9 cellular contexts compared by ENCODE assay signal in genomic region chr5:168409601-168410458, GRCh38.
A peak's percentile ranks its signal among the peaks of the same experiment; 100 is the strongest.
DNase-seq lines count a peak whose midpoint lies in the region; FAIRE-seq and TF ChIP-seq lines count a peak whose summit lies in the region.
"Had no signal": no experiment of that assay in that cellular context is flagged by ENCODE, and none has a peak within 500 bp of the region (broad histone marks: within the 10 kb centered on the region; RNA-seq: fewer than 3 reads in every experiment).

No MANE protein-coding gene starts in this region.

- no peaks in the 10 kb centered on the region for H3K79me2 ChIP-seq in mammary epithelial cell (ENCODE audit: insufficient read depth, low read length)

- FAIRE-seq in RCC 7860 (lab: Jason Lieb, UNC) (peak; percentile 93), D721Med (lab: Jason Lieb, UNC) (no peak)
- FAIRE-seq: pancreas had no signal

- intact Hi-C loops in mammary epithelial cell (cut with micrococcal nuclease) (no loop called here), stomach (cut with DNase I; ENCODE audit: low total_unique reads) (no loop called here)

- in situ Hi-C loops in mammary epithelial cell (cut with MboI; ENCODE audit: low sequenced_read_pairs in 2 of 2) = loop anchor here (10.0 kb wide), 1 partner anchor 135 kb away; no protein-coding TSS in a partner anchor

- peak overlapping the region; percentile 68 for H3K4me2 ChIP-seq in mammary epithelial cell (ENCODE audit: insufficient read depth, low read depth, low read length)

- 3% methylated on average over 17 of the region's 17 CpGs for WGBS in mammary epithelial cell (ENCODE audit: low coverage, missing lambda C conversion rate)
- WGBS in stomach, 5 donors = 52 to 78% (median 67%) methylated on average over 17 of the region's 17 CpGs

- CTCF ChIA-PET in mammary epithelial cell (lab: Charles Lee; ENCODE audit: low non-redundant PET) = no interaction called here

- H3K9ac ChIP-seq in mammary epithelial cell (ENCODE audit: insufficient read depth, low read length) = peak overlapping the region; percentile 41

- H3K36me3 ChIP-seq in mammary epithelial cell (ENCODE audit: insufficient read depth, low read length) = no peaks in the 10 kb centered on the region
- peaks cover 0 to 73% (median 53%) of the 10 kb centered on the region in 4 donors for H3K36me3 ChIP-seq in stomach

- dilution Hi-C loops in mammary epithelial cell (cut with HindIII; ENCODE audit: low sequenced_read_pairs) = loop anchor here (5.0 kb wide), 3 partner anchors 47 to 138 kb away; no protein-coding TSS in a partner anchor

- DNase-seq in stimulated activated CD4-positive, alpha-beta T cell treated with anti-CD3 and anti-CD28 coated beads, Interleukin-15, amount 100 ng/mL, for 24 hours = peak; percentile 67
- no peak for DNase-seq in stimulated activated CD4-positive, alpha-beta T cell treated with anti-CD3 and anti-CD28 coated beads, Interleukin-4, amount 100 ng/mL, for 1 hour
- DNase-seq in RCC 7860 (ENCODE audit: low spot score) (peak; percentile 64), mammary epithelial cell (peak; percentile 79), D721Med (ENCODE audit: insufficient read length, low spot score) (no peak), NCI-H146 treated with DMSO at 0.1 percent for 48 hours (lab: John Stamatoyannopoulos, UW; ENCODE audit: unreplicated experiment) (no peak), stomach (no peak)
- peak; percentile 3 to 6 for DNase-seq in stimulated activated CD4-positive, alpha-beta T cell treated with anti-CD3 and anti-CD28 coated beads, Interleukin-1b, Interleukin-23, amount 100 ng/mL, for 4 hours (ENCODE audit: low read depth in 2 of 2)
- DNase-seq: pancreas had no signal

- TF ChIP-seq CTCF in mammary epithelial cell (conservative IDR thresholded peaks at IDR 0.05 in 1 of 2, IDR thresholded peaks at IDR 0.05 in 1 of 2; ENCODE audit: extremely low read depth in 1 of 2, insufficient read depth in 1 of 2, low read depth in 1 of 2, low read length in 2 of 2) (no peak), D721Med (IDR thresholded peaks at IDR 0.05; ENCODE audit: insufficient read depth, missing control alignments) (no peak), stomach (IDR thresholded peaks at IDR 0.05) (no peak)

- no peaks in the 10 kb centered on the region for H3K9me3 ChIP-seq in mammary epithelial cell (replicated peaks; ENCODE audit: insufficient read depth, low read length)
- no peaks in the 10 kb centered on the region for H3K9me3 ChIP-seq in stomach
- H3K9me3 ChIP-seq: pancreas had no signal

- H2AFZ ChIP-seq in mammary epithelial cell (ENCODE audit: low read depth, low read length) = peak overlapping the region; percentile 43

- H3K4me3 ChIP-seq in mammary epithelial cell (replicated peaks in 1 of 3; ENCODE audit: insufficient read depth in 1 of 3, low read depth in 2 of 3, low read length in 3 of 3) (peak overlapping the region in 1 of 3 experiments; percentile 11), stomach (no peak overlapping the region)
- H3K4me3 ChIP-seq: pancreas had no signal

- no peak for TF ChIP-seq EP300 in stomach (IDR thresholded peaks at IDR 0.05)

- no TSS peak for BruUV-seq in mammary epithelial cell (replicated peaks; lab: Mats Ljungman, UMichigan)

- no peak for TF ChIP-seq POLR2A in stomach (IDR thresholded peaks at IDR 0.05)

- H3K27ac ChIP-seq in mammary epithelial cell (ENCODE audit: insufficient read depth, low read depth, low read length) (peak overlapping the region; percentile 70), stomach (no peak overlapping the region)
- H3K27ac ChIP-seq: pancreas had no signal

- H3K27me3 ChIP-seq in mammary epithelial cell (ENCODE audit: insufficient read depth, low read length) (no peaks in the 10 kb centered on the region), stomach (no peaks in the 10 kb centered on the region)
- H3K27me3 ChIP-seq: pancreas had no signal

- no peaks in the 10 kb centered on the region for H4K20me1 ChIP-seq in mammary epithelial cell (ENCODE audit: insufficient read depth, low read length)

- H3K4me1 ChIP-seq in mammary epithelial cell (ENCODE audit: insufficient read depth, low read length) = peaks cover 54% of the 10 kb centered on the region
- no peaks in the 10 kb centered on the region for H3K4me1 ChIP-seq in stomach
- H3K4me1 ChIP-seq: pancreas had no signal

Comparison
In these comparisons a context has a peak if more than half of its experiments do, and no peak if none do; other contexts are left out.
1. DNase-seq: peak in stimulated activated CD4-positive, alpha-beta T cell treated with anti-CD3 and anti-CD28 coated beads, Interleukin-15, amount 100 ng/mL, for 24 hours (single experiment), RCC 7860 (single experiment), mammary epithelial cell (single experiment) and stimulated activated CD4-positive, alpha-beta T cell treated with anti-CD3 and anti-CD28 coated beads, Interleukin-1b, Interleukin-23, amount 100 ng/mL, for 4 hours (2 of 2); none in stimulated activated CD4-positive, alpha-beta T cell treated with anti-CD3 and anti-CD28 coated beads, Interleukin-4, amount 100 ng/mL, for 1 hour (single experiment), D721Med (single experiment), NCI-H146 treated with DMSO at 0.1 percent for 48 hours (single experiment) and stomach (single experiment).